Comparison of ENCODE assay signal across 31 cellular contexts in the genomic region with DNA sequence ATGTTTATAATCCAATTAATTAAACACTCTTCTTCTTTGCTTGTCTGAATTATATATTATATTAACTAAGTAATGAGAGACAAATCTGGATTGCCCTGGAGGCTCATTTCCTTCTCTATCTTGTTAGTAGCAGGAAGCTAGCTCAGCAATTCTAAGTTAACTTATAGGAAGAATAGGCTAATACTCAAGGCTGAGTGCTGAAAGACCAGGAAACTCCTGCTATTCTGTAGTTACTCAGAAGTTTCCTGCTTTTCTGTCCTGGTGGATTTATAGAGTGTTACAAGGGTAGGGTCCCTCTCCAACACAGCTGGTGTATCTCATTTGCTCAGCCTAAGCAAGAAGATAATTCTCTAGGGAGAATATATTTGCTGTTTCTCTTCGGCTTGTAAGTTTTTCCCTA.
"Had no signal": no experiment of that assay in that cellular context is flagged by ENCODE, and none has a peak within 500 bp of the region (broad histone marks: within the 10 kb centered on the region; RNA-seq: fewer than 3 reads in every experiment).

No MANE protein-coding gene starts in this region.

- H3K27me3 ChIP-seq: adrenal gland, body of pancreas, gastrocnemius medialis had no signal

- H3K4me3 ChIP-seq: adrenal gland, body of pancreas, gastrocnemius medialis, heart left ventricle had no signal

- DNase-seq: activated B cell treated with CpG ODN at 0.5 μM for 24 hours; activated CD4-positive, alpha-beta T cell treated with anti-CD3 and anti-CD28 coated beads for 48 hours; activated CD4-positive, alpha-beta T cell treated with anti-CD3 and anti-CD28 coated beads, Interleukin-2, amount 50 U/mL, for 1 hour; activated CD4-positive, alpha-beta T cell treated with anti-CD3 and anti-CD28 coated beads, Interleukin-2, amount 50 U/mL, for 48 hours; activated CD8-positive, alpha-beta memory T cell treated with anti-CD3 and anti-CD28 coated beads for 24 hours; activated CD8-positive, alpha-beta T cell treated with anti-CD3 and anti-CD28 coated beads for 36 hours; activated effector memory CD4-positive, alpha-beta T cell treated with Interleukin-2 at 50 U/mL for 16 hours; activated gamma-delta T cell treated with Interleukin-2 at 50 U/mL for 16 hours; activated naive CD4-positive, alpha-beta T cell treated with Interleukin-2 at 50 U/mL for 16 hours; activated naive CD8-positive, alpha-beta T cell treated with anti-CD3 and anti-CD28 coated beads for 36 hours; activated naive CD8-positive, alpha-beta T cell treated with anti-CD3 and anti-CD28 coated beads, Interleukin-2, amount 50 U/mL, for 24 hours; activated T-cell treated with anti-CD3 and anti-CD28 coated beads, Interleukin-2, amount 50 U/mL, for 4 hours; adrenal gland; amygdala; aorta; body of pancreas; caudate nucleus; cortex of kidney; dermis blood vessel endothelial cell; effector CD4-positive, alpha-beta T cell; effector memory CD8-positive, alpha-beta T cell; foreskin fibroblast; gastrocnemius medialis; glutamatergic neuron; heart left ventricle; T-helper 2 cell had no signal

- H3K9me3 Mint-ChIP-seq: activated B cell treated with CpG ODN at 0.5 μM for 24 hours; activated CD8-positive, alpha-beta T cell treated with anti-CD3 and anti-CD28 coated beads for 36 hours; activated naive CD4-positive, alpha-beta T cell treated with anti-CD3 and anti-CD28 coated beads, Interleukin-2, amount 50 U/mL, for 24 hours; activated naive CD8-positive, alpha-beta T cell treated with anti-CD3 and anti-CD28 coated beads for 36 hours; activated naive CD8-positive, alpha-beta T cell treated with anti-CD3 and anti-CD28 coated beads, Interleukin-2, amount 50 U/mL, for 24 hours; activated T-cell treated with anti-CD3 and anti-CD28 coated beads, Interleukin-2, amount 50 U/mL, for 4 hours; activated T-helper 17 cell treated with anti-CD3 and anti-CD28 coated beads, Interleukin-2, amount 50 U/mL, for 72 hours; effector memory CD8-positive, alpha-beta T cell had no signal

- H3K36me3 Mint-ChIP-seq: activated naive CD4-positive, alpha-beta T cell treated with anti-CD3 and anti-CD28 coated beads, Interleukin-2, amount 50 U/mL, for 24 hours; activated naive CD8-positive, alpha-beta T cell treated with anti-CD3 and anti-CD28 coated beads for 36 hours had no signal

- H3K9me3 ChIP-seq: body of pancreas, gastrocnemius medialis, heart left ventricle had no signal

- H3K27ac Mint-ChIP-seq: activated B cell treated with CpG ODN at 0.5 μM for 24 hours; activated CD8-positive, alpha-beta T cell treated with anti-CD3 and anti-CD28 coated beads for 36 hours; activated naive CD4-positive, alpha-beta T cell treated with anti-CD3 and anti-CD28 coated beads, Interleukin-2, amount 50 U/mL, for 24 hours; activated naive CD8-positive, alpha-beta T cell treated with anti-CD3 and anti-CD28 coated beads for 36 hours; activated naive CD8-positive, alpha-beta T cell treated with anti-CD3 and anti-CD28 coated beads, Interleukin-2, amount 50 U/mL, for 24 hours; activated T-helper 17 cell treated with anti-CD3 and anti-CD28 coated beads, Interleukin-2, amount 50 U/mL, for 72 hours; effector memory CD8-positive, alpha-beta T cell had no signal

- H3K36me3 ChIP-seq: adrenal gland, gastrocnemius medialis, heart left ventricle had no signal

- FAIRE-seq: colon had no signal

- H3K4me1 Mint-ChIP-seq: activated B cell treated with CpG ODN at 0.5 μM for 24 hours; activated naive CD4-positive, alpha-beta T cell treated with anti-CD3 and anti-CD28 coated beads, Interleukin-2, amount 50 U/mL, for 24 hours; activated naive CD8-positive, alpha-beta T cell treated with anti-CD3 and anti-CD28 coated beads for 36 hours; activated naive CD8-positive, alpha-beta T cell treated with anti-CD3 and anti-CD28 coated beads, Interleukin-2, amount 50 U/mL, for 24 hours; activated T-helper 17 cell treated with anti-CD3 and anti-CD28 coated beads, Interleukin-2, amount 50 U/mL, for 72 hours had no signal

- H3K27ac ChIP-seq: adrenal gland, body of pancreas, gastrocnemius medialis, heart left ventricle had no signal

- H3K4me1 ChIP-seq: adrenal gland, body of pancreas, gastrocnemius medialis, heart left ventricle had no signal

- ATAC-seq: activated CD4-positive, CD25-positive, alpha-beta regulatory T cell treated with anti-CD3 and anti-CD28 coated beads, Interleukin-2, amount 50 U/mL, for 24 hours; activated CD8-positive, alpha-beta T cell treated with anti-CD3 and anti-CD28 coated beads for 36 hours; activated naive CD8-positive, alpha-beta T cell treated with anti-CD3 and anti-CD28 coated beads, Interleukin-2, amount 50 U/mL, for 24 hours; activated T-cell treated with anti-CD3 and anti-CD28 coated beads, Interleukin-2, amount 50 U/mL, for 4 hours; activated T-helper 17 cell treated with anti-CD3 and anti-CD28 coated beads, Interleukin-2, amount 50 U/mL, for 72 hours; body of pancreas; effector memory CD8-positive, alpha-beta T cell; esophagus mucosa; gastrocnemius medialis; heart left ventricle had no signal

- H3K4me3 Mint-ChIP-seq: activated B cell treated with CpG ODN at 0.5 μM for 24 hours; activated CD8-positive, alpha-beta T cell treated with anti-CD3 and anti-CD28 coated beads for 36 hours; activated naive CD4-positive, alpha-beta T cell treated with anti-CD3 and anti-CD28 coated beads, Interleukin-2, amount 50 U/mL, for 24 hours; activated naive CD8-positive, alpha-beta T cell treated with anti-CD3 and anti-CD28 coated beads for 36 hours; activated naive CD8-positive, alpha-beta T cell treated with anti-CD3 and anti-CD28 coated beads, Interleukin-2, amount 50 U/mL, for 24 hours; activated T-cell treated with anti-CD3 and anti-CD28 coated beads, Interleukin-2, amount 50 U/mL, for 4 hours; activated T-helper 17 cell treated with anti-CD3 and anti-CD28 coated beads, Interleukin-2, amount 50 U/mL, for 72 hours; effector memory CD8-positive, alpha-beta T cell had no signal
